Comparison of ENCODE assay signal across 7 cellular contexts in the genomic region with DNA sequence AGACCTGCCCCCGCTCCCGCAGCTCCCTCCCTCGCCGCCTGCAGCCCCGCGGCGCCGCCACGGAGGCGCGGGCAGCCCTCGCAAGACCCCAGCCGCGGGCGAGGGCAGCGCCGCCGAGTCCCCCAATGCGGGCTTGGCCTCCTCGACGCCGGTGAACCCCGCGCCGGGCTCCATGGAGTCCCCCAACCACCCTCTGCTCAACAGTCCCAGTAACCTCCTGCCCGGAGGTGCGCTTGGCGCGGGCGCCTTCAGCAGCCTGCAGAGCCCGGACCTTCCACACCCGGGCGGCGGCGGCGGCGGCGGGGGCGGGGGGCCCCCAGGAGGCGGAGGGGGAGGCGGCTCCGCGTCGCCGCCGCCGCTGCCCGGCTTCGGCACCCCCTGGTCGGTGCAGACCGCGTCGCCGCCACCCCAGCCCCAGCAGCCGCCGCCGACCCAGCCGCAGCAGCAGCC. TPM values are rescaled to one million over a fixed set of nuclear protein-coding genes. Genes with fewer than 3 reads are reported as not detected.
DNase-seq lines count a peak whose midpoint lies in the region; ATAC-seq and TF ChIP-seq lines count a peak whose summit lies in the region.

No MANE protein-coding gene starts in this region.

- H2AFZ ChIP-seq in smooth muscle cell (ENCODE audit: low read depth), result no peak overlapping the region

- H3K27me3 ChIP-seq in smooth muscle cell (ENCODE audit: low read depth), result no peaks in the 10 kb centered on the region

- H3K9me3 ChIP-seq in smooth muscle cell (replicated peaks; ENCODE audit: low read depth), result no peaks in the 10 kb centered on the region

- peaks cover 45% of the 10 kb centered on the region for H3K79me2 ChIP-seq in smooth muscle cell (ENCODE audit: low read depth)

- peak; percentile 37 for DNase-seq in RPMI8226
- DNase-seq in smooth muscle cell (lab: John Stamatoyannopoulos, UW; ENCODE audit: unreplicated experiment), result peak; percentile 61
- no peak for DNase-seq in kidney glomerular epithelial cell (lab: John Stamatoyannopoulos, UW)

- peak overlapping the region; percentile 78 for H3K4me3 ChIP-seq in iPS-11a (ENCODE audit: low read depth, low read length)
- peak overlapping the region; percentile 91 for H3K4me3 ChIP-seq in smooth muscle cell

- ATAC-seq in GM18508 (IDR thresholded peaks at IDR 0.05; ENCODE audit: insufficient read depth, unreplicated experiment) (peak; percentile 2), HG02759 (IDR thresholded peaks at IDR 0.05; ENCODE audit: unreplicated experiment) (peak; percentile 11)

- peaks cover 5% of the 10 kb centered on the region for H3F3A ChIP-seq in smooth muscle cell (ENCODE audit: low read depth)

- WGBS in smooth muscle cell (ENCODE audit: low lambda C conversion rate), result 3% methylated on average over 22 of the region's 58 CpGs

- no peak for TF ChIP-seq CTCF in smooth muscle cell (IDR thresholded peaks at IDR 0.05; ENCODE audit: borderline replicate concordance, insufficient read depth, poor library complexity, severe bottlenecking)

- peak overlapping the region; percentile 95 for H3K4me2 ChIP-seq in smooth muscle cell

- H3K36me3 ChIP-seq in smooth muscle cell (ENCODE audit: low read depth), result peaks cover 6% of the 10 kb centered on the region

- H3K27ac ChIP-seq in angular gyrus (ENCODE audit: low read depth, low read length) (peak overlapping the region; percentile 99), smooth muscle cell (ENCODE audit: low read depth) (peak overlapping the region; percentile 98)

- H3K4me1 ChIP-seq in smooth muscle cell (ENCODE audit: low read depth), result peaks cover 12% of the 10 kb centered on the region

- H3K9ac ChIP-seq in smooth muscle cell (ENCODE audit: low read depth), result peak overlapping the region; percentile 94

- peaks cover 46% of the 10 kb centered on the region for H4K20me1 ChIP-seq in smooth muscle cell (ENCODE audit: low read depth)

RNA-seq across cellular contexts. Expression of a gene that starts 1.2 kb away (rescaled TPM):
- total RNA-seq in smooth muscle cell, result 30.9 and 35.4 TPM in 2 replicates
- polyA plus RNA-seq in smooth muscle cell, result 5.8 and 7.6 TPM in 2 replicates
